Comparison of ENCODE assay signal across 34 cellular contexts in the genomic region with DNA sequence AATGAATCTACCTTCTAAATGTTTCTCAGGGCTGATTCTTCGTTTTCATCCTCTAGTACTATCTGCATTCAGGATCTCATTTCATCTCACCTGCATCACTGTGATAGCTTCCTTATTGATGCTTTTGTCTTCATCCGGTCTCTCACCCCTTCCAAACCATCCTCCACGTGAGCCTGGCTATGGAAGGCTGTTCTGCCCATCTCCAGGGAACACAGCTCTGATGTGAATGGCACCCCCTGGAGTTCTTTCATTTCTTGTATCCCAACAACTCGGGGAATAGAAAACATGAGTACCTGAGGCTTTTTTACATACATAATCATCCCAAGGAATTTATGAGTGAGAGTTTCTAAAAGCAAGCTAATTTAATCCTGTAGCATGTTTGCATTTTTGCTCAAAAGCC. TPM values are rescaled to one million over a fixed set of nuclear protein-coding genes. Genes with fewer than 3 reads are reported as not detected.
"Had no signal": no experiment of that assay in that cellular context is flagged by ENCODE, and none has a peak within 500 bp of the region (broad histone marks: within the 10 kb centered on the region; RNA-seq: fewer than 3 reads in every experiment).

No MANE protein-coding gene starts in this region.

- ATAC-seq: esophagus mucosa; gastrocnemius medialis; left ventricle myocardium superior; lower lobe of right lung; naive thymus-derived CD4-positive, alpha-beta T cell; sciatic nerve had no signal

- H3K27me3 Mint-ChIP-seq: memory B cell, type B pancreatic cell had no signal

- H3K9me3 ChIP-seq: gastrocnemius medialis, lower lobe of right lung, testis, tibial artery had no signal

- H3K36me3 ChIP-seq: gastrocnemius medialis, lower lobe of right lung, ovary, tibial artery had no signal

- H3K27me3 ChIP-seq: dorsolateral prefrontal cortex, gastrocnemius medialis, ovary, testis, tibial artery had no signal

- H3K36me3 Mint-ChIP-seq: memory B cell; naive thymus-derived CD4-positive, alpha-beta T cell; type B pancreatic cell had no signal

- H3K9me3 Mint-ChIP-seq: memory B cell, type B pancreatic cell had no signal

- H3K4me1 Mint-ChIP-seq: memory B cell had no signal

- H3K27ac Mint-ChIP-seq: memory B cell; naive thymus-derived CD4-positive, alpha-beta T cell; nephron progenitor cell; type B pancreatic cell had no signal

- H3K27ac ChIP-seq: dorsolateral prefrontal cortex, epithelial cell of prostate, gastrocnemius medialis, lower lobe of right lung, ovary, testis, tibial artery had no signal

- H3K4me3 ChIP-seq: dorsolateral prefrontal cortex, gastrocnemius medialis, lower lobe of right lung, ovary, smooth muscle cell, testis, tibial artery had no signal

- H3K4me3 Mint-ChIP-seq: memory B cell; naive thymus-derived CD4-positive, alpha-beta T cell; nephron progenitor cell; type B pancreatic cell had no signal

- DNase-seq: dorsolateral prefrontal cortex; effector CD4-positive, alpha-beta T cell; foreskin fibroblast; gastrocnemius medialis; head of caudate nucleus; left ventricle myocardium superior; lower lobe of right lung; midbrain; naive thymus-derived CD4-positive, alpha-beta T cell; nephron progenitor cell; occipital lobe; ovary; retina; stimulated activated CD4-positive, alpha-beta T cell treated with anti-CD3 and anti-CD28 coated beads, Interleukin-12 subunit alpha, Interleukin-12 subunit beta, amount 100 ng/mL, for 4 hours; stimulated activated CD4-positive, alpha-beta T cell treated with anti-CD3 and anti-CD28 coated beads, Interleukin-1b, Interleukin-23, amount 100 ng/mL, for 48 hours; stimulated activated CD4-positive, alpha-beta T cell treated with anti-CD3 and anti-CD28 coated beads, Interleukin-4, amount 100 ng/mL, for 1 hour; stimulated activated CD8-positive, alpha-beta memory T cell treated with anti-CD3 and anti-CD28 coated beads, Interleukin-4, amount 100 ng/mL, for 48 hours; stimulated activated naive CD4-positive, alpha-beta T cell; substantia nigra; testis; tibial artery had no signal

- H3K4me1 ChIP-seq: gastrocnemius medialis, lower lobe of right lung, testis, tibial artery had no signal

RNA-seq across cellular contexts. Expression of gene DPPA4, which starts 8.8 kb away (rescaled TPM):
- total RNA-seq: esophagus mucosa, gastrocnemius medialis, glomerular endothelial cell, left ventricle myocardium superior, lower lobe of right lung, posterior vena cava, pulmonary artery endothelial cell, sciatic nerve had no signal
- polyA plus RNA-seq: keratinocyte, urinary bladder had no signal

RNA-seq across cellular contexts. Expression of gene DPPA2, which starts 29.8 kb away (rescaled TPM):
- total RNA-seq: cerebellum; dorsolateral prefrontal cortex; esophagus mucosa; gastrocnemius medialis; glomerular endothelial cell; left ventricle myocardium superior; lower lobe of right lung; mucosa of gallbladder; naive thymus-derived CD4-positive, alpha-beta T cell; occipital lobe; ovary; posterior vena cava; pulmonary artery endothelial cell; sciatic nerve; urinary bladder had no signal
- polyA plus RNA-seq: keratinocyte; naive thymus-derived CD4-positive, alpha-beta T cell; ovary; urinary bladder had no signal
